ENCODE assay signal across 10 cellular contexts in genomic region chr6:137414599-137414998, GRCh38.
DNase-seq lines count a peak whose midpoint lies in the region; ATAC-seq, FAIRE-seq and TF ChIP-seq lines count a peak whose summit lies in the region.
"Had no signal": no experiment of that assay in that cellular context is flagged by ENCODE, and none has a peak within 500 bp of the region (broad histone marks: within the 10 kb centered on the region; RNA-seq: fewer than 3 reads in every experiment).

No MANE protein-coding gene starts in this region.

- H3K27me3 Mint-ChIP-seq in activated T-cell treated with anti-CD3 and anti-CD28 coated beads, Interleukin-2, amount 50 U/mL, for 24 hours: peaks cover 2% of the 10 kb centered on the region
- peaks cover 10% of the 10 kb centered on the region for H3K27me3 Mint-ChIP-seq in astrocyte (ENCODE audit: low read depth, unreplicated experiment)

- FAIRE-seq in astrocyte (lab: Jason Lieb, UNC): no peak

- H3K27ac Mint-ChIP-seq in activated T-cell treated with anti-CD3 and anti-CD28 coated beads, Interleukin-2, amount 50 U/mL, for 24 hours: no peak overlapping the region
- H3K27ac Mint-ChIP-seq in astrocyte (ENCODE audit: unreplicated experiment): no peak overlapping the region

- no peak overlapping the region for H2AFZ ChIP-seq in astrocyte (ENCODE audit: low read depth, low read length)

- H3K27ac ChIP-seq in astrocyte (ENCODE audit: low read depth, low read length) (no peak overlapping the region), lower lobe of right lung (peak overlapping the region; percentile 74), stomach smooth muscle (ENCODE audit: low read length) (no peak overlapping the region)

- peak overlapping the region; percentile 93 for H3K4me2 ChIP-seq in astrocyte (ENCODE audit: low read length)

- intact Hi-C loops in lower lobe of right lung (cut with DNase I): no loop called here

- no peaks in the 10 kb centered on the region for H3K9me3 Mint-ChIP-seq in activated T-cell treated with anti-CD3 and anti-CD28 coated beads, Interleukin-2, amount 50 U/mL, for 24 hours
- no peaks in the 10 kb centered on the region for H3K9me3 Mint-ChIP-seq in astrocyte (ENCODE audit: unreplicated experiment)

- H3K4me3 ChIP-seq in astrocyte (ENCODE audit: insufficient read depth, low read depth, low read length) (no peak overlapping the region), lower lobe of right lung (peak overlapping the region; percentile 55), stomach smooth muscle (ENCODE audit: low read length in 2 of 2) (peak overlapping the region; percentile 52 to 73)

- no peak for TF ChIP-seq CTCF in astrocyte (IDR thresholded peaks at IDR 0.05; ENCODE audit: insufficient read depth, low read depth, low read length)
- no peak for TF ChIP-seq CTCF in lower lobe of right lung (IDR thresholded peaks at IDR 0.05)

- DNase-seq in activated T-cell treated with anti-CD3 and anti-CD28 coated beads, Interleukin-2, amount 50 U/mL, for 24 hours: no peak
- DNase-seq in activated T-cell treated with anti-CD3 and anti-CD28 coated beads, Interleukin-2, amount 50 U/mL, for 1 hour: no peak
- no peak for DNase-seq in astrocyte (ENCODE audit: low read depth)
- no peak for DNase-seq in lower lobe of right lung
- DNase-seq in stimulated activated CD4-positive, alpha-beta T cell treated with anti-CD3 and anti-CD28 coated beads, Interleukin-4, amount 100 ng/mL, for 1 hour: no peak
- no peak for DNase-seq in activated CD4-positive, alpha-beta T cell treated with anti-CD3 and anti-CD28 coated beads for 4 hours
- DNase-seq: MV-4-11 had no signal

- no peak for ATAC-seq in lower lobe of right lung
- no peak for ATAC-seq in GM18502 (IDR thresholded peaks at IDR 0.05; ENCODE audit: poor library complexity, unreplicated experiment)

- no peaks in the 10 kb centered on the region for H3K36me3 Mint-ChIP-seq in activated T-cell treated with anti-CD3 and anti-CD28 coated beads, Interleukin-2, amount 50 U/mL, for 24 hours (ENCODE audit: low read depth)
- no peaks in the 10 kb centered on the region for H3K36me3 Mint-ChIP-seq in astrocyte (ENCODE audit: low read depth, unreplicated experiment)

- H3K36me3 ChIP-seq in astrocyte (ENCODE audit: insufficient read depth, low read length) (no peaks in the 10 kb centered on the region), lower lobe of right lung (no peaks in the 10 kb centered on the region), stomach smooth muscle (ENCODE audit: control insufficient read depth in 2 of 2, insufficient read depth in 2 of 2, low read length in 2 of 2) (no peaks in the 10 kb centered on the region)
- H3K36me3 ChIP-seq: gastroesophageal sphincter had no signal

- peak overlapping the region; percentile 68 for H3K9ac ChIP-seq in astrocyte (ENCODE audit: low read length)
- H3K9ac ChIP-seq in stomach smooth muscle (ENCODE audit: low read length in 2 of 2): no peak overlapping the region

- no peaks in the 10 kb centered on the region for H3K9me3 ChIP-seq in astrocyte (ENCODE audit: insufficient read depth, low read depth, low read length)
- H3K9me3 ChIP-seq in lower lobe of right lung: no peaks in the 10 kb centered on the region
- H3K9me3 ChIP-seq in stomach smooth muscle (ENCODE audit: control insufficient read depth in 2 of 2, low read length in 2 of 2): no peaks in the 10 kb centered on the region
- H3K9me3 ChIP-seq: gastroesophageal sphincter had no signal

- H3K4me1 ChIP-seq in astrocyte (ENCODE audit: insufficient read depth, low read length) (peaks cover 9% of the 10 kb centered on the region), lower lobe of right lung (peaks cover 8% of the 10 kb centered on the region), stomach smooth muscle (ENCODE audit: control insufficient read depth, insufficient read depth, low read length) (no peaks in the 10 kb centered on the region)

- H3K4me3 Mint-ChIP-seq in activated T-cell treated with anti-CD3 and anti-CD28 coated beads, Interleukin-2, amount 50 U/mL, for 24 hours: peak overlapping the region; percentile 74
- no peak overlapping the region for H3K4me3 Mint-ChIP-seq in astrocyte (ENCODE audit: unreplicated experiment)

- H3K4me1 Mint-ChIP-seq in activated T-cell treated with anti-CD3 and anti-CD28 coated beads, Interleukin-2, amount 50 U/mL, for 24 hours (ENCODE audit: low read depth): peaks cover 12% of the 10 kb centered on the region
- H3K4me1 Mint-ChIP-seq in astrocyte (ENCODE audit: low read depth, unreplicated experiment): peaks cover 11% of the 10 kb centered on the region

- no peaks in the 10 kb centered on the region for H3K79me2 ChIP-seq in astrocyte (ENCODE audit: insufficient read depth, low read length)

- no peaks in the 10 kb centered on the region for H4K20me1 ChIP-seq in astrocyte (ENCODE audit: insufficient read depth, low read length)

- H3K27me3 ChIP-seq in astrocyte (ENCODE audit: insufficient read depth, low read length) (peaks cover 10% of the 10 kb centered on the region), lower lobe of right lung (ENCODE audit: low read depth) (no peaks in the 10 kb centered on the region), stomach smooth muscle (ENCODE audit: control insufficient read depth in 1 of 2, insufficient read depth in 2 of 2, low read length in 2 of 2) (peaks cover 0 to 6% of the 10 kb centered on the region in 2 donors)
- H3K27me3 ChIP-seq: gastroesophageal sphincter had no signal
